Comparison of ENCODE assay signal across 1 cellular context in genomic region chr1:153922838-153923652, GRCh38.
A peak's percentile ranks its signal among the peaks of the same experiment; 100 is the strongest.
TF ChIP-seq lines count a peak whose summit lies in the region.

TSS of gene GATAD2B (minus strand) at chr1:153922972. CDS start at chr1:153828347, 94,625 bp downstream.

TF ChIP-seq in HEK293, 187 proteins besides CTCF, POLR2A, EP300 and RAD21 (continued from another document and continues in another):
- TF ChIP-seq ZBTB48 (tag by site-specific recombination; IDR thresholded peaks at IDR 0.05), result peak; percentile 77
- TF ChIP-seq ZNF302 (tag by site-specific recombination; IDR thresholded peaks at IDR 0.05; ENCODE audit: low read depth), result no peak
- TF ChIP-seq ZNF398 (tag by site-specific recombination; IDR thresholded peaks at IDR 0.05), result 0 out of 2 replicates have a peak, but pooled peaks have one; percentile 4
- TF ChIP-seq PBX3 (CRISPR knock-in tag; IDR thresholded peaks at IDR 0.05), result peak; percentile 95
- no peak; the same call in 1 of the 2 replicates for TF ChIP-seq ZSCAN4 (tag by site-specific recombination; IDR thresholded peaks at IDR 0.05)
- TF ChIP-seq ZNF175 (tag by site-specific recombination; IDR thresholded peaks at IDR 0.05), result no peak
- TF ChIP-seq ZBTB7A (tag by site-specific recombination; IDR thresholded peaks at IDR 0.05; ENCODE audit: low read depth), result peak; percentile 57; the same call in 1 of the 2 replicates
- peak; percentile 35 for TF ChIP-seq ZBTB26 (tag by site-specific recombination; optimal IDR thresholded peaks at IDR 0.05)
- TF ChIP-seq ZNF26 (tag by site-specific recombination; IDR thresholded peaks at IDR 0.05), result no peak
- 0 out of 2 replicates have a peak, but pooled peaks have one; percentile 13 for TF ChIP-seq ZNF18 (tag by site-specific recombination; IDR thresholded peaks at IDR 0.05)
- no peak for TF ChIP-seq ZNF350 (tag by site-specific recombination; IDR thresholded peaks at IDR 0.05)
- peak; percentile 71 for TF ChIP-seq YY1 (tag by site-specific recombination; IDR thresholded peaks at IDR 0.05)
- TF ChIP-seq ZNF157 (tag by site-specific recombination; IDR thresholded peaks at IDR 0.05), result no peak
- no peak for TF ChIP-seq ZNF362 (tag by site-specific recombination; IDR thresholded peaks at IDR 0.05)
- peak; percentile 70 for TF ChIP-seq ZBTB11 (tag by site-specific recombination; conservative IDR thresholded peaks at IDR 0.05; ENCODE audit: low read depth)
- TF ChIP-seq ZNF24 (tag by site-specific recombination; IDR thresholded peaks at IDR 0.05), result 0 out of 2 replicates have a peak, but pooled peaks have one; percentile 79
- peak; percentile 41; the same call in 1 of the 2 replicates for TF ChIP-seq MZF1 (tag by site-specific recombination; IDR thresholded peaks at IDR 0.05; ENCODE audit: borderline replicate concordance)
- 0 out of 2 replicates have a peak, but pooled peaks have one; percentile 22 for TF ChIP-seq KLF1 (tag by site-specific recombination; IDR thresholded peaks at IDR 0.05)
- TF ChIP-seq ZNF202 (tag by site-specific recombination; IDR thresholded peaks at IDR 0.05; ENCODE audit: borderline replicate concordance), result no peak
- TF ChIP-seq ZNF639 (tag by site-specific recombination; IDR thresholded peaks at IDR 0.05), result peak; percentile 64; the same call in 1 of the 2 replicates
- no peak for TF ChIP-seq ZNF48 (tag by site-specific recombination; IDR thresholded peaks at IDR 0.05)
- TF ChIP-seq ZNF114 (tag by site-specific recombination; IDR thresholded peaks at IDR 0.05), result no peak
- TF ChIP-seq MYNN (tag by site-specific recombination; IDR thresholded peaks at IDR 0.05; ENCODE audit: borderline replicate concordance), result no peak
- peak; percentile 43 for TF ChIP-seq ZBTB8A (tag by site-specific recombination; IDR thresholded peaks at IDR 0.05)
- no peak for TF ChIP-seq ZNF654 (tag by site-specific recombination; IDR thresholded peaks at IDR 0.05; ENCODE audit: low read depth)
- TF ChIP-seq KLF16 (tag by site-specific recombination; IDR thresholded peaks at IDR 0.05), result peak; percentile 76
- TF ChIP-seq ZNF558 (tag by site-specific recombination; IDR thresholded peaks at IDR 0.05), result no peak
- no peak for TF ChIP-seq ZNF140 (tag by site-specific recombination; IDR thresholded peaks at IDR 0.05)
- TF ChIP-seq ZNF549 (tag by site-specific recombination; IDR thresholded peaks at IDR 0.05), result no peak
- TF ChIP-seq SP2 (tag by site-specific recombination; IDR thresholded peaks at IDR 0.05), result peak; percentile 97
- TF ChIP-seq ZNF580 (tag by site-specific recombination; IDR thresholded peaks at IDR 0.05), result peak; percentile 79
- 0 out of 2 replicates have a peak, but pooled peaks have one; percentile 34 for TF ChIP-seq ZNF792 (tag by site-specific recombination; IDR thresholded peaks at IDR 0.05)
- no peak for TF ChIP-seq IKZF3 (tag by site-specific recombination; IDR thresholded peaks at IDR 0.05)
- TF ChIP-seq ZNF391 (tag by site-specific recombination; IDR thresholded peaks at IDR 0.05; ENCODE audit: borderline replicate concordance, low read depth), result peak; percentile 84; the same call in 1 of the 2 replicates
- no peak for TF ChIP-seq ZFHX2 (tag by site-specific recombination; conservative IDR thresholded peaks at IDR 0.05)
- TF ChIP-seq ZNF518A (tag by site-specific recombination; conservative IDR thresholded peaks at IDR 0.05; ENCODE audit: low read depth), result peak; percentile 30; the same call in 1 of the 2 replicates
- TF ChIP-seq ZNF184 (tag by site-specific recombination; IDR thresholded peaks at IDR 0.05), result peak; percentile 18; the same call in 1 of the 2 replicates
- TF ChIP-seq ZNF121 (tag by site-specific recombination; IDR thresholded peaks at IDR 0.05), result no peak
- TF ChIP-seq ZNF561 (tag by site-specific recombination; IDR thresholded peaks at IDR 0.05; ENCODE audit: borderline replicate concordance), result peak; percentile 88; the same call in 1 of the 2 replicates
